ENCODE assay signal across 9 cellular contexts in the genomic region with DNA sequence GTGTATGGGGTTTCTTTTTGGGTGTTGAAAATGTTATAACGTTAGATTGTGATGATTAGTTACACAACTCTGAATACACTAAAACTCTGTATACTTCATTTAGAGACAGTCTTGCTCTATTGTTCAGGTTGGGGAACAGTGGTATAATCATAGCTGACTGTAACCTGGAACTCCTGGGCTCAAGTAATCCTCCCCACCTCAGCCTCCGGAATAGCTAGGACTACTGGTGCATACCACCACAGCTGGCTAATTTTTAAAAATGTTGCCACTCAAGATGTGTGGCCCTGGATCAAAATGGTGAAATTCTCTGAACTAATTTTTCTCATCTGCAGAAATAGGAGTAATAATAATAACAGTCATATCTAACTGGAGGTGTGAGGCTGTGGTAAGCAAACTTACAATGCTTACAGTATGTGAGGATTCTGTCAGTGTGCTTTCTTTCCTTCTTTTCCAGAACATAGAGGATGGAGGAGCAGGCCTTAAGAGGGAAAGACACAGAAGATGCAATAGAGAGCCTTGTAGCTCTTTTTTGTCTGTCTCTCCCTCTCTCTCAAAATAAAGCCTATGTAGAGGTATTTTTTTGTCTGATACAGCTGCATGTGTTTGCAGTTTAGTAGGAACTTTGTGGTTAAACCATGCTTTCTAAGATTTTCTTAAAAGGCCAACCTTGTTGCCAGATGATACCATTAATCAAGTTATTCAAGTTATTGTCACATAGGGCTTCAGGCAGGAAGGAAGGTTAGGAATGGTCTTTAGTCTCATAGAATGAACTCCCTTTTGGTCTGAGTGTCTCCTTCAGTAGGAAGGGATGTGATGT. TPM values are rescaled to one million over a fixed set of nuclear protein-coding genes. Genes with fewer than 3 reads are reported as not detected.
DNase-seq lines count a peak whose midpoint lies in the region; ATAC-seq and TF ChIP-seq lines count a peak whose summit lies in the region.
"Had no signal": no experiment of that assay in that cellular context is flagged by ENCODE, and none has a peak within 500 bp of the region (broad histone marks: within the 10 kb centered on the region; RNA-seq: fewer than 3 reads in every experiment).

No MANE protein-coding gene starts in this region.

- H3K4me3 ChIP-seq in fibroblast of mammary gland (ENCODE audit: control insufficient read depth, low read depth, low read length) (no peak overlapping the region), PC-3 (ENCODE audit: low read length) (no peak overlapping the region)
- H3K4me3 ChIP-seq: colonic mucosa had no signal

- H3K36me3 ChIP-seq in PC-3 (ENCODE audit: low read depth, low read length): peaks cover 7% of the 10 kb centered on the region

- H3K9me3 Mint-ChIP-seq in activated naive CD4-positive, alpha-beta T cell treated with anti-CD3 and anti-CD28 coated beads, Interleukin-2, amount 10 ng/mL, durations not matched to agents 7 days and 5 days: no peaks in the 10 kb centered on the region
- H3K9me3 Mint-ChIP-seq in stimulated activated naive B cell treated with anti-CD40 and anti-IgM and Interleukin-4, amounts not matched to agents 10 μg/mL and 1 μg/mL and 100 μg/mL, for 72 hours: no peaks in the 10 kb centered on the region

- H3K27me3 Mint-ChIP-seq in activated naive CD4-positive, alpha-beta T cell treated with anti-CD3 and anti-CD28 coated beads, Interleukin-2, amount 10 ng/mL, durations not matched to agents 7 days and 5 days: no peaks in the 10 kb centered on the region
- no peaks in the 10 kb centered on the region for H3K27me3 Mint-ChIP-seq in stimulated activated naive B cell treated with anti-CD40 and anti-IgM and Interleukin-4, amounts not matched to agents 10 μg/mL and 1 μg/mL and 100 μg/mL, for 72 hours

- no peaks in the 10 kb centered on the region for H3K9me3 ChIP-seq in PC-3 (ENCODE audit: low read length)
- H3K9me3 ChIP-seq: colonic mucosa had no signal

- no peak for DNase-seq in activated naive CD4-positive, alpha-beta T cell treated with anti-CD3 and anti-CD28 coated beads, Interleukin-2, amount 10 ng/mL, durations not matched to agents 7 days and 5 days
- DNase-seq in activated naive CD4-positive, alpha-beta T cell treated with Interleukin-2 at 50 U/mL for 16 hours: no peak
- DNase-seq in RPMI7951 (ENCODE audit: low read depth) (peak; percentile 46), fibroblast of mammary gland (ENCODE audit: low read depth) (peak; percentile 75), LoVo (ENCODE audit: low spot score) (no peak), PC-3 (no peak), T1000 (lab: John Stamatoyannopoulos, UW) (no peak)
- no peak for DNase-seq in stimulated activated naive B cell treated with anti-CD40 and anti-IgM and Interleukin-4, amounts not matched to agents 10 μg/mL and 1 μg/mL and 100 μg/mL, for 72 hours
- DNase-seq: colonic mucosa had no signal

- peaks cover 64% of the 10 kb centered on the region for H3K4me1 Mint-ChIP-seq in activated naive CD4-positive, alpha-beta T cell treated with anti-CD3 and anti-CD28 coated beads, Interleukin-2, amount 10 ng/mL, durations not matched to agents 7 days and 5 days
- H3K4me1 Mint-ChIP-seq in stimulated activated naive B cell treated with anti-CD40 and anti-IgM and Interleukin-4, amounts not matched to agents 10 μg/mL and 1 μg/mL and 100 μg/mL, for 72 hours: peaks cover 46 to 95% of the 10 kb centered on the region in 2 donors

- TF ChIP-seq CTCF in fibroblast of mammary gland (conservative IDR thresholded peaks at IDR 0.05; ENCODE audit: control insufficient read depth, insufficient read depth, low read depth, low read length) (no peak), PC-3 (conservative IDR thresholded peaks at IDR 0.05; ENCODE audit: low read depth, low read length) (no peak)

- H3K27me3 ChIP-seq in PC-3 (ENCODE audit: low read length): no peaks in the 10 kb centered on the region
- H3K27me3 ChIP-seq: colonic mucosa had no signal

- no peak overlapping the region for H3K9ac ChIP-seq in PC-3 (ENCODE audit: low read length)

- H2AFZ ChIP-seq in PC-3 (ENCODE audit: low read length): no peak overlapping the region

- intact Hi-C loops in PC-3 (cut with micrococcal nuclease): no loop called here

- H3K27ac Mint-ChIP-seq in activated naive CD4-positive, alpha-beta T cell treated with anti-CD3 and anti-CD28 coated beads, Interleukin-2, amount 10 ng/mL, durations not matched to agents 7 days and 5 days: peak overlapping the region; percentile 78
- peak overlapping the region; percentile 87 for H3K27ac Mint-ChIP-seq in stimulated activated naive B cell treated with anti-CD40 and anti-IgM and Interleukin-4, amounts not matched to agents 10 μg/mL and 1 μg/mL and 100 μg/mL, for 72 hours

- no peak overlapping the region for H3K27ac ChIP-seq in PC-3 (ENCODE audit: low read length)
- H3K27ac ChIP-seq: colonic mucosa had no signal

- no peaks in the 10 kb centered on the region for H3K4me1 ChIP-seq in PC-3 (ENCODE audit: insufficient read depth, low read length)

- H4K20me1 ChIP-seq in PC-3 (ENCODE audit: low read length): no peaks in the 10 kb centered on the region

- no TSS peak for BruUV-seq in PC-3 (replicated peaks; lab: Mats Ljungman, UMichigan)

- H3K36me3 Mint-ChIP-seq in activated naive CD4-positive, alpha-beta T cell treated with anti-CD3 and anti-CD28 coated beads, Interleukin-2, amount 10 ng/mL, durations not matched to agents 7 days and 5 days: peaks cover 26% of the 10 kb centered on the region
- H3K36me3 Mint-ChIP-seq in stimulated activated naive B cell treated with anti-CD40 and anti-IgM and Interleukin-4, amounts not matched to agents 10 μg/mL and 1 μg/mL and 100 μg/mL, for 72 hours: peaks cover 16 to 25% of the 10 kb centered on the region in 2 donors

- no peak overlapping the region for H3K4me3 Mint-ChIP-seq in activated naive CD4-positive, alpha-beta T cell treated with anti-CD3 and anti-CD28 coated beads, Interleukin-2, amount 10 ng/mL, durations not matched to agents 7 days and 5 days
- H3K4me3 Mint-ChIP-seq in stimulated activated naive B cell treated with anti-CD40 and anti-IgM and Interleukin-4, amounts not matched to agents 10 μg/mL and 1 μg/mL and 100 μg/mL, for 72 hours: peak overlapping the region; percentile 76 to 78

- no peak overlapping the region for H3K4me2 ChIP-seq in PC-3 (ENCODE audit: low read length)

- CTCF ChIA-PET in activated naive CD4-positive, alpha-beta T cell treated with anti-CD3 and anti-CD28 coated beads, Interleukin-2, amount 10 ng/mL, durations not matched to agents 7 days and 5 days (lab: Charles Lee): interaction anchor here (1.2 kb wide), 1 partner anchor 16 kb away, joined by 3 read pairs; no protein-coding TSS in a partner anchor
- CTCF ChIA-PET in PC-3 (lab: Charles Lee): no interaction called here

- POLR2A ChIA-PET in PC-3 (lab: Charles Lee; ENCODE audit: unreplicated experiment): no interaction called here

- no peaks in the 10 kb centered on the region for H3F3A ChIP-seq in PC-3 (ENCODE audit: low read length, unreplicated experiment)

- peak; percentile 55 to 65 for ATAC-seq in stimulated activated naive B cell treated with anti-CD40 and anti-IgM and Interleukin-4, amounts not matched to agents 10 μg/mL and 1 μg/mL and 100 μg/mL, for 72 hours (replicated peaks)
- ATAC-seq in PC-3: no peak

- H3K79me2 ChIP-seq in PC-3 (ENCODE audit: low read length): peaks cover 82% of the 10 kb centered on the region

- H3K9me2 ChIP-seq in PC-3 (replicated peaks; ENCODE audit: low read length): no peaks in the 10 kb centered on the region

RNA-seq across cellular contexts. Expression of gene ADD1, which starts 7.5 kb away (rescaled TPM):
- total RNA-seq in RPMI7951 (2014; rRNA removed; shearing (Covaris generic)): 115 and 136 TPM in 2 replicates
- total RNA-seq in PC-3 (2014; rRNA removed): 118 and 124 TPM in 2 replicates

RNA-seq across cellular contexts. Expression of gene SH3BP2, which starts 58.3 kb away (rescaled TPM):
- total RNA-seq in RPMI7951 (2014; rRNA removed; shearing (Covaris generic)): 22.0 and 24.8 TPM in 2 replicates
- total RNA-seq in PC-3 (2014; rRNA removed): 16.9 and 17.4 TPM in 2 replicates

Comparison
In these comparisons a context has a peak if more than half of its experiments do, and no peak if none do; other contexts are left out.
1. DNase-seq: peak in RPMI7951 (single experiment) and fibroblast of mammary gland (single experiment); none in activated naive CD4-positive, alpha-beta T cell treated with anti-CD3 and anti-CD28 coated beads, Interleukin-2, amount 10 ng/mL, durations not matched to agents 7 days and 5 days (single experiment), activated naive CD4-positive, alpha-beta T cell treated with Interleukin-2 at 50 U/mL for 16 hours (single experiment), stimulated activated naive B cell treated with anti-CD40 and anti-IgM and Interleukin-4, amounts not matched to agents 10 μg/mL and 1 μg/mL and 100 μg/mL, for 72 hours (single experiment), LoVo (single experiment), PC-3 (single experiment) and T1000 (single experiment).